ENCODE assay signal across 1 cellular context in the genomic region with DNA sequence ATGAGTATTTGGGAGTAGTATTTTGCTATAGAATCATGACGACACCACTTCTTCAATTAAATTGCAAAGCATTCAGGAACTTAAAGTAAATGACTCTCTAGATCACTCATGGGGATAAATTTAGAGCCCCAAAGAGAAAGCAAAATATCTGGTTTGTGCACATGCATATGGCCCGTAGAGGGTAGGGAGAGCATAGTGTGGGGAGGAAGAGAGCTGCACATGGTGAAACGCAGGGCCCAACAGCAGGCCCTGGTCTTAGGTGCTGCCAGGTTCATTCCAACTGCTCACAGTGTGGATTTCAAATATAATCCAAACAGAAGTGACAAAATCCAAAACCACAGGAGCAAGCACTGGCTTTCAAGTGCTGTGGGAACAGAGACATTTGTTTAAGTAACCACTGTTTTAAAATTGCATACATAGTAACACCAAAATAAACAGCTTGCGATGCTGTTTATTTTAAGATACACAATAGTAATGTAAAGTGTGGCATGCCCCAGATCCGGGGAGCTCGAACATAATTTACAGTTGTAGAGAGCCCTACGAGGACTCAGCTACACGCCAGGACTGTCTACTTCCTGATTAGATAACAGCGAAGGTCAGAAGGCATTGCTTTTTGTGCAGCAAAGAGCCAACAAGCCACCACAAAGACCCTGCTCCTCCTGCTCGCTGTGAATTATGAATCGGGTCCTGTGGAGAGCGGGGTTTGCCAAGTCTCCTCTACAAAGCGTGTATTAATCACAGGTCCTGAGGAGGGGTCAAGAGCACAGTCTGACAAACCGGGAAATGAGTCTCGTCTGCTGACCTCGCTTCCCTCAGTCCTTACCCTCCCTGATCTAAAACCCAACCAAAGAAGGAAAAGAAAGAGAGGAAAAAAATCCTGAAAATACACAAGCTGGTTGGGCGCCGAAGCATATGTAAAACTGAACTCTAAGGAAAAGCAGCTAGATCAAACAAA.
TF ChIP-seq lines count a peak whose summit lies in the region.

No MANE protein-coding gene starts in this region.

TF ChIP-seq in HepG2, 621 proteins besides CTCF, POLR2A, EP300 and RAD21 (continued from another document and continues in another):
- TF ChIP-seq ZNF672 (CRISPR knock-in tag; IDR thresholded peaks at IDR 0.05) (no peak), ZNF816 (CRISPR knock-in tag; IDR thresholded peaks at IDR 0.05; ENCODE audit: borderline replicate concordance) (no peak), E2F1 (CRISPR knock-in tag; IDR thresholded peaks at IDR 0.05) (no peak), SNRNP70 (IDR thresholded peaks at IDR 0.05; ENCODE audit: low read depth, low read length) (no peak), MTF1 (CRISPR knock-in tag; IDR thresholded peaks at IDR 0.05) (no peak), ZNF331 (CRISPR knock-in tag; IDR thresholded peaks at IDR 0.05) (0 out of 2 replicates have a peak, but pooled peaks have one; percentile 36), ZNF577 (CRISPR knock-in tag; IDR thresholded peaks at IDR 0.05; ENCODE audit: borderline replicate concordance, low read depth) (no peak), NFKB2 (CRISPR knock-in tag; IDR thresholded peaks at IDR 0.05; ENCODE audit: borderline replicate concordance) (no peak), ERF (CRISPR knock-in tag; IDR thresholded peaks at IDR 0.05) (0 out of 2 replicates have a peak, but pooled peaks have one; percentile 43), ZNF264 (CRISPR knock-in tag; IDR thresholded peaks at IDR 0.05) (no peak), ZNF644 (CRISPR knock-in tag; IDR thresholded peaks at IDR 0.05; ENCODE audit: low read depth) (no peak), ZNF597 (CRISPR knock-in tag; IDR thresholded peaks at IDR 0.05) (no peak), ZSCAN31 (CRISPR knock-in tag; IDR thresholded peaks at IDR 0.05; ENCODE audit: low read depth) (no peak), GPBP1L1 (CRISPR knock-in tag; IDR thresholded peaks at IDR 0.05) (no peak), ZIK1 (CRISPR knock-in tag; IDR thresholded peaks at IDR 0.05; ENCODE audit: borderline replicate concordance, low read depth) (no peak), HMGA1 (CRISPR knock-in tag; conservative IDR thresholded peaks at IDR 0.05) (no peak), HMGXB4 (CRISPR knock-in tag; IDR thresholded peaks at IDR 0.05; ENCODE audit: borderline replicate concordance in 1 of 2, low read depth in 1 of 2) (no peak), GABPB1 (CRISPR knock-in tag; IDR thresholded peaks at IDR 0.05) (no peak), ZBTB21 (CRISPR knock-in tag; IDR thresholded peaks at IDR 0.05) (no peak)
- TF ChIP-seq, protein P1, sequence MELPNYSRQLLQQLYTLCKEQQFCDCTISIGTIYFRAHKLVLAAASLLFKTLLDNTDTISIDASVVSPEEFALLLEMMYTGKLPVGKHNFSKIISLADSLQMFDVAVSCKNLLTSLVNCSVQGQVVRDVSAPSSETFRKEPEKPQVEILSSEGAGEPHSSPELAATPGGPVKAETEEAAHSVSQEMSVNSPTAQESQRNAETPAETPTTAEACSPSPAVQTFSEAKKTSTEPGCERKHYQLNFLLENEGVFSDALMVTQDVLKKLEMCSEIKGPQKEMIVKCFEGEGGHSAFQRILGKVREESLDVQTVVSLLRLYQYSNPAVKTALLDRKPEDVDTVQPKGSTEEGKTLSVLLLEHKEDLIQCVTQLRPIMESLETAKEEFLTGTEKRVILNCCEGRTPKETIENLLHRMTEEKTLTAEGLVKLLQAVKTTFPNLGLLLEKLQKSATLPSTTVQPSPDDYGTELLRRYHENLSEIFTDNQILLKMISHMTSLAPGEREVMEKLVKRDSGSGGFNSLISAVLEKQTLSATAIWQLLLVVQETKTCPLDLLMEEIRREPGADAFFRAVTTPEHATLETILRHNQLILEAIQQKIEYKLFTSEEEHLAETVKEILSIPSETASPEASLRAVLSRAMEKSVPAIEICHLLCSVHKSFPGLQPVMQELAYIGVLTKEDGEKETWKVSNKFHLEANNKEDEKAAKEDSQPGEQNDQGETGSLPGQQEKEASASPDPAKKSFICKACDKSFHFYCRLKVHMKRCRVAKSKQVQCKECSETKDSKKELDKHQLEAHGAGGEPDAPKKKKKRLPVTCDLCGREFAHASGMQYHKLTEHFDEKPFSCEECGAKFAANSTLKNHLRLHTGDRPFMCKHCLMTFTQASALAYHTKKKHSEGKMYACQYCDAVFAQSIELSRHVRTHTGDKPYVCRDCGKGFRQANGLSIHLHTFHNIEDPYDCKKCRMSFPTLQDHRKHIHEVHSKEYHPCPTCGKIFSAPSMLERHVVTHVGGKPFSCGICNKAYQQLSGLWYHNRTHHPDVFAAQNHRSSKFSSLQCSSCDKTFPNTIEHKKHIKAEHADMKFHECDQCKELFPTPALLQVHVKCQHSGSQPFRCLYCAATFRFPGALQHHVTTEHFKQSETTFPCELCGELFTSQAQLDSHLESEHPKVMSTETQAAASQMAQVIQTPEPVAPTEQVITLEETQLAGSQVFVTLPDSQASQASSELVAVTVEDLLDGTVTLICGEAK (IDR thresholded peaks at IDR 0.05) = no peak
- TF ChIP-seq, protein P1 (CRISPR knock-in tag; IDR thresholded peaks at IDR 0.05) = no peak
- TF ChIP-seq, protein P2, sequence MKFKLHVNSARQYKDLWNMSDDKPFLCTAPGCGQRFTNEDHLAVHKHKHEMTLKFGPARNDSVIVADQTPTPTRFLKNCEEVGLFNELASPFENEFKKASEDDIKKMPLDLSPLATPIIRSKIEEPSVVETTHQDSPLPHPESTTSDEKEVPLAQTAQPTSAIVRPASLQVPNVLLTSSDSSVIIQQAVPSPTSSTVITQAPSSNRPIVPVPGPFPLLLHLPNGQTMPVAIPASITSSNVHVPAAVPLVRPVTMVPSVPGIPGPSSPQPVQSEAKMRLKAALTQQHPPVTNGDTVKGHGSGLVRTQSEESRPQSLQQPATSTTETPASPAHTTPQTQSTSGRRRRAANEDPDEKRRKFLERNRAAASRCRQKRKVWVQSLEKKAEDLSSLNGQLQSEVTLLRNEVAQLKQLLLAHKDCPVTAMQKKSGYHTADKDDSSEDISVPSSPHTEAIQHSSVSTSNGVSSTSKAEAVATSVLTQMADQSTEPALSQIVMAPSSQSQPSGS (CRISPR knock-in tag; IDR thresholded peaks at IDR 0.05) = no peak
- TF ChIP-seq, protein P3, sequence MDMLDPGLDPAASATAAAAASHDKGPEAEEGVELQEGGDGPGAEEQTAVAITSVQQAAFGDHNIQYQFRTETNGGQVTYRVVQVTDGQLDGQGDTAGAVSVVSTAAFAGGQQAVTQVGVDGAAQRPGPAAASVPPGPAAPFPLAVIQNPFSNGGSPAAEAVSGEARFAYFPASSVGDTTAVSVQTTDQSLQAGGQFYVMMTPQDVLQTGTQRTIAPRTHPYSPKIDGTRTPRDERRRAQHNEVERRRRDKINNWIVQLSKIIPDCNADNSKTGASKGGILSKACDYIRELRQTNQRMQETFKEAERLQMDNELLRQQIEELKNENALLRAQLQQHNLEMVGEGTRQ (IDR thresholded peaks at IDR 0.05; ENCODE audit: low read depth, low read length) = no peak
- TF ChIP-seq, protein P3 (CRISPR knock-in tag; IDR thresholded peaks at IDR 0.05; ENCODE audit: borderline replicate concordance) = no peak
- TF ChIP-seq, protein P4, sequence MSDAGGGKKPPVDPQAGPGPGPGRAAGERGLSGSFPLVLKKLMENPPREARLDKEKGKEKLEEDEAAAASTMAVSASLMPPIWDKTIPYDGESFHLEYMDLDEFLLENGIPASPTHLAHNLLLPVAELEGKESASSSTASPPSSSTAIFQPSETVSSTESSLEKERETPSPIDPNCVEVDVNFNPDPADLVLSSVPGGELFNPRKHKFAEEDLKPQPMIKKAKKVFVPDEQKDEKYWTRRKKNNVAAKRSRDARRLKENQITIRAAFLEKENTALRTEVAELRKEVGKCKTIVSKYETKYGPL (CRISPR knock-in tag; IDR thresholded peaks at IDR 0.05) = no peak
